Comparison of ENCODE assay signal across 21 cellular contexts in genomic region chr1:30600706-30601105, GRCh38.
DNase-seq lines count a peak whose midpoint lies in the region; ATAC-seq, FAIRE-seq and TF ChIP-seq lines count a peak whose summit lies in the region.
"Had no signal": no experiment of that assay in that cellular context is flagged by ENCODE, and none has a peak within 500 bp of the region (broad histone marks: within the 10 kb centered on the region; RNA-seq: fewer than 3 reads in every experiment).

No MANE protein-coding gene starts in this region.

- CTCF ChIA-PET in GM12878 (lab: Yijun Ruan, JAX), result no interaction called here
- CTCF ChIA-PET in CD4-positive, alpha-beta T cell (lab: Charles Lee), result no interaction called here

- H3K9me3 Mint-ChIP-seq in osteocyte (ENCODE audit: unreplicated experiment), result no peaks in the 10 kb centered on the region
- H3K9me3 Mint-ChIP-seq in CD4-positive, alpha-beta T cell, result no peaks in the 10 kb centered on the region
- no peaks in the 10 kb centered on the region for H3K9me3 Mint-ChIP-seq in activated naive CD8-positive, alpha-beta T cell treated with anti-CD3 and anti-CD28 coated beads for 36 hours
- H3K9me3 Mint-ChIP-seq: CD8-positive, alpha-beta memory T cell; HFFc6 had no signal

- H3K9me3 ChIP-seq in GM12878 (replicated peaks; ENCODE audit: control insufficient read depth, insufficient read depth, low read length), result no peaks in the 10 kb centered on the region
- H3K9me3 ChIP-seq in CD4-positive, alpha-beta T cell (ENCODE audit: control insufficient read depth, low read length), result no peaks in the 10 kb centered on the region
- H3K9me3 ChIP-seq: SJSA1 had no signal

- RAD21 ChIA-PET in GM12878 (lab: Charles Lee; ENCODE audit: unreplicated experiment), result no interaction called here

- 15% methylated on average over 4 of the region's 4 CpGs for WGBS in GM12878 (ENCODE audit: insufficient coverage, insufficient replicate concordance, low lambda C conversion rate, missing lambda C conversion rate)

- no peak overlapping the region for H3K4me3 Mint-ChIP-seq in osteocyte (ENCODE audit: unreplicated experiment)
- H3K4me3 Mint-ChIP-seq in CD4-positive, alpha-beta T cell, result no peak overlapping the region
- no peak overlapping the region for H3K4me3 Mint-ChIP-seq in activated naive CD8-positive, alpha-beta T cell treated with anti-CD3 and anti-CD28 coated beads for 36 hours
- H3K4me3 Mint-ChIP-seq: B cell, HFFc6 had no signal

- no peak overlapping the region for H2AFZ ChIP-seq in GM12878 (ENCODE audit: control insufficient read depth, low read depth, low read length)
- H2AFZ ChIP-seq: PC-9 had no signal

- no peak overlapping the region for H3K27ac Mint-ChIP-seq in osteocyte (ENCODE audit: unreplicated experiment)
- no peak overlapping the region for H3K27ac Mint-ChIP-seq in CD4-positive, alpha-beta T cell
- H3K27ac Mint-ChIP-seq in activated naive CD8-positive, alpha-beta T cell treated with anti-CD3 and anti-CD28 coated beads for 36 hours, result no peak overlapping the region
- H3K27ac Mint-ChIP-seq: B cell; CD8-positive, alpha-beta memory T cell; HFFc6 had no signal

- H3K4me3 ChIP-seq in GM12878, result no peak overlapping the region
- H3K4me3 ChIP-seq: PC-9, SJSA1 had no signal

- no peaks in the 10 kb centered on the region for H3K79me2 ChIP-seq in GM12878 (ENCODE audit: control insufficient read depth, insufficient read depth, low read length)

- H3K4me2 ChIP-seq in GM12878 (ENCODE audit: control insufficient read depth, insufficient read depth), result no peak overlapping the region
- H3K4me2 ChIP-seq: PC-9 had no signal

- H3K4me1 ChIP-seq in GM12878 (ENCODE audit: control insufficient read depth, insufficient read depth, low read length), result no peaks in the 10 kb centered on the region
- H3K4me1 ChIP-seq: SJSA1 had no signal

- intact Hi-C loops in GM12878 (cut with micrococcal nuclease; ENCODE audit: unreplicated experiment), result no loop called here
- intact Hi-C loops in CD4-positive, alpha-beta T cell (cut with DNase I, micrococcal nuclease), result no loop called here

- H3K27ac ChIP-seq in GM12878 (ENCODE audit: control insufficient read depth, insufficient read depth), result no peak overlapping the region
- H3K27ac ChIP-seq in CD4-positive, alpha-beta T cell (ENCODE audit: low read depth, low read length), result no peak overlapping the region
- H3K27ac ChIP-seq: 22Rv1, PC-9, SJSA1 had no signal

- TF ChIP-seq POLR2A in GM12878 (IDR thresholded peaks at IDR 0.05; ENCODE audit: low read depth, low read length), result no peak

- H3K27me3 ChIP-seq in GM12878 (replicated peaks in 1 of 2; ENCODE audit: control insufficient read depth in 2 of 2, insufficient read depth in 2 of 2, low read length in 1 of 2), result no peaks in the 10 kb centered on the region; a peak in 1 of 4 replicates
- no peaks in the 10 kb centered on the region for H3K27me3 ChIP-seq in CD4-positive, alpha-beta T cell (ENCODE audit: control insufficient read depth, insufficient read depth, low read length)
- H3K27me3 ChIP-seq: SJSA1 had no signal

- FAIRE-seq in GM12878 (lab: Jason Lieb, UNC), result no peak
- FAIRE-seq: D721Med had no signal

- no TSS peak for BruUV-seq in GM12878 (replicated peaks; lab: Mats Ljungman, UMichigan)

- TF ChIP-seq CTCF in GM12878 (IDR thresholded peaks at IDR 0.05 in 2 of 3, conservative IDR thresholded peaks at IDR 0.05 in 1 of 3; ENCODE audit: control insufficient read depth in 2 of 3, extremely low read depth in 1 of 3, insufficient read depth in 1 of 3, low read depth in 3 of 3, low read length in 3 of 3) (no peak), osteocyte (IDR thresholded peaks at IDR 0.05) (no peak)
- no peak for TF ChIP-seq CTCF in CD4-positive, alpha-beta T cell (IDR thresholded peaks at IDR 0.05)

- peak; percentile 41; the same call in 2 of the 3 replicates for ATAC-seq in GM12878
- ATAC-seq in CD4-positive, alpha-beta T cell (ENCODE audit: poor library complexity), result no peak
- ATAC-seq in GM19467 (IDR thresholded peaks at IDR 0.05; ENCODE audit: unreplicated experiment), result no peak

- H4K20me1 ChIP-seq in GM12878 (ENCODE audit: control insufficient read depth, insufficient read depth), result no peaks in the 10 kb centered on the region

- DNase-seq in DMS153 (lab: John Stamatoyannopoulos, UW) (peak; percentile 56), DMS153 treated with DMSO at 0.1 percent for 48 hours (lab: John Stamatoyannopoulos, UW; ENCODE audit: unreplicated experiment) (no peak), GM12878 (ENCODE audit: low read depth, low spot score) (no peak), glomerular visceral epithelial cell (ENCODE audit: extremely low spot score) (peak; percentile 4), osteocyte (ENCODE audit: extremely low spot score, unreplicated experiment) (peak; percentile 67)
- no peak for DNase-seq in CD4-positive, alpha-beta T cell
- DNase-seq in activated naive CD8-positive, alpha-beta T cell treated with anti-CD3 and anti-CD28 coated beads for 36 hours, result no peak
- DNase-seq: CD8-positive, alpha-beta memory T cell; GDM1; HFFc6; Kasumi-1; MM.1S; NCI-H187; NCI-H446; NCI-H748 treated with DMSO at 0.1 percent for 48 hours; PC-9 had no signal

- no peaks in the 10 kb centered on the region for H3K4me1 Mint-ChIP-seq in osteocyte (ENCODE audit: unreplicated experiment)
- no peaks in the 10 kb centered on the region for H3K4me1 Mint-ChIP-seq in CD4-positive, alpha-beta T cell (ENCODE audit: low read depth)
- H3K4me1 Mint-ChIP-seq in activated naive CD8-positive, alpha-beta T cell treated with anti-CD3 and anti-CD28 coated beads for 36 hours, result no peaks in the 10 kb centered on the region
- H3K4me1 Mint-ChIP-seq: B cell; CD8-positive, alpha-beta memory T cell had no signal

- no peaks in the 10 kb centered on the region for H3K36me3 Mint-ChIP-seq in osteocyte (ENCODE audit: unreplicated experiment)
- no peaks in the 10 kb centered on the region for H3K36me3 Mint-ChIP-seq in CD4-positive, alpha-beta T cell (ENCODE audit: low read depth)
- H3K36me3 Mint-ChIP-seq in activated naive CD8-positive, alpha-beta T cell treated with anti-CD3 and anti-CD28 coated beads for 36 hours, result no peaks in the 10 kb centered on the region
- H3K36me3 Mint-ChIP-seq: CD8-positive, alpha-beta memory T cell had no signal

- SMC1A ChIA-PET in GM12878 (lab: Charles Lee; ENCODE audit: uncharacterized antibody, unreplicated experiment), result no interaction called here

- no peaks in the 10 kb centered on the region for H3K36me3 ChIP-seq in GM12878 (ENCODE audit: control insufficient read depth in 2 of 2, insufficient read depth in 2 of 2, low read length in 1 of 2)
- H3K36me3 ChIP-seq: SJSA1 had no signal

- H3K27me3 Mint-ChIP-seq in osteocyte (ENCODE audit: unreplicated experiment), result peaks cover 3% of the 10 kb centered on the region
- H3K27me3 Mint-ChIP-seq in CD4-positive, alpha-beta T cell, result peaks cover 17% of the 10 kb centered on the region
- peaks cover 10% of the 10 kb centered on the region for H3K27me3 Mint-ChIP-seq in activated naive CD8-positive, alpha-beta T cell treated with anti-CD3 and anti-CD28 coated beads for 36 hours

- TF ChIP-seq RAD21 in GM12878 (IDR thresholded peaks at IDR 0.05; ENCODE audit: insufficient read depth, low read depth, low read length), result no peak

- POLR2A ChIA-PET in GM12878 (lab: Charles Lee), result no interaction called here
- POLR2A ChIA-PET in CD4-positive, alpha-beta T cell (lab: Charles Lee), result no interaction called here

- no peak overlapping the region for H3K9ac ChIP-seq in GM12878 (ENCODE audit: control insufficient read depth, insufficient read depth, low read length)

- TF ChIP-seq EP300 in GM12878 (IDR thresholded peaks at IDR 0.05; ENCODE audit: borderline replicate concordance in 1 of 2, control insufficient read depth in 1 of 2, low read depth in 2 of 2, low read length in 2 of 2), result no peak

- in situ Hi-C loops in GM12878 (cut with MboI), result no loop called here

TF ChIP-seq in GM12878, 131 proteins besides CTCF, POLR2A, EP300 and RAD21 (continues in another document):
- TF ChIP-seq PAX8 (IDR thresholded peaks at IDR 0.05), result no peak
- TF ChIP-seq ZNF592 (IDR thresholded peaks at IDR 0.05), result no peak
- peak; percentile 27 for TF ChIP-seq MEF2B (IDR thresholded peaks at IDR 0.05; ENCODE audit: partially characterized antibody, poor library complexity, severe bottlenecking)
- TF ChIP-seq FOXK2 (IDR thresholded peaks at IDR 0.05), result no peak
- TF ChIP-seq E2F4 (IDR thresholded peaks at IDR 0.05; ENCODE audit: low read depth, low read length), result no peak

Comparison
In these comparisons a context has a peak if more than half of its experiments do, and no peak if none do; other contexts are left out.
1. DNase-seq: peak in DMS153 (single experiment), glomerular visceral epithelial cell (single experiment) and osteocyte (single experiment); none in DMS153 treated with DMSO at 0.1 percent for 48 hours (single experiment), GM12878 (single experiment), CD4-positive, alpha-beta T cell (0 of 10) and activated naive CD8-positive, alpha-beta T cell treated with anti-CD3 and anti-CD28 coated beads for 36 hours (single experiment).